9 cellular contexts compared by ENCODE assay signal in genomic region chr1:153659656-153660055, GRCh38. TPM values are rescaled to one million over a fixed set of nuclear protein-coding genes. Genes with fewer than 3 reads are reported as not detected.
DNase-seq lines count a peak whose midpoint lies in the region; ATAC-seq and TF ChIP-seq lines count a peak whose summit lies in the region.
"Had no signal": no experiment of that assay in that cellular context is flagged by ENCODE, and none has a peak within 500 bp of the region (broad histone marks: within the 10 kb centered on the region; RNA-seq: fewer than 3 reads in every experiment).

No MANE protein-coding gene starts in this region.

- no peak for DNase-seq in activated naive CD4-positive, alpha-beta T cell (lab: John Stamatoyannopoulos, UW)
- no peak for DNase-seq in adipocyte (ENCODE audit: low read depth)
- DNase-seq in right lobe of liver: no peak
- DNase-seq in upper lobe of right lung: peak; percentile 42
- DNase-seq in NCI-H2107 (lab: John Stamatoyannopoulos, UW): no peak
- DNase-seq in DMS 273 (lab: John Stamatoyannopoulos, UW; ENCODE audit: unreplicated experiment): no peak
- DNase-seq in NCI-H748 treated with DMSO at 0.1 percent for 48 hours (lab: John Stamatoyannopoulos, UW): no peak
- DNase-seq: activated CD4-positive, CD25-positive, alpha-beta regulatory T cell treated with anti-CD3 and anti-CD28 coated beads, Interleukin-2, amount 50 U/mL, for 72 hours had no signal

- peak overlapping the region; percentile 93 for H3K4me3 Mint-ChIP-seq in activated naive CD4-positive, alpha-beta T cell treated with anti-CD3 and anti-CD28 coated beads, Interleukin-2, amount 50 U/mL, for 24 hours

- H3K9me3 ChIP-seq in adipocyte (ENCODE audit: control insufficient read depth, low read length): no peaks in the 10 kb centered on the region
- no peaks in the 10 kb centered on the region for H3K9me3 ChIP-seq in right lobe of liver
- no peaks in the 10 kb centered on the region for H3K9me3 ChIP-seq in upper lobe of right lung

- H3K4me3 ChIP-seq in adipocyte (ENCODE audit: low read length) (peak overlapping the region; percentile 99), right lobe of liver (peak overlapping the region in 2 of 3 donors; percentile 71 to 77), upper lobe of right lung (peak overlapping the region; percentile 87)

- H3K4me1 ChIP-seq in adipocyte (ENCODE audit: control insufficient read depth, insufficient read depth, low read length): peaks cover 40% of the 10 kb centered on the region
- peaks cover 0 to 15% (median 1%) of the 10 kb centered on the region in 4 donors for H3K4me1 ChIP-seq in right lobe of liver
- peaks cover 8% of the 10 kb centered on the region for H3K4me1 ChIP-seq in upper lobe of right lung

- H3K27ac ChIP-seq in right lobe of liver (no peak overlapping the region), upper lobe of right lung (peak overlapping the region; percentile 94)

- no peaks in the 10 kb centered on the region for H3K9me3 Mint-ChIP-seq in activated naive CD4-positive, alpha-beta T cell treated with anti-CD3 and anti-CD28 coated beads, Interleukin-2, amount 50 U/mL, for 24 hours

- no peaks in the 10 kb centered on the region for H3K27me3 Mint-ChIP-seq in activated naive CD4-positive, alpha-beta T cell treated with anti-CD3 and anti-CD28 coated beads, Interleukin-2, amount 50 U/mL, for 24 hours

- TF ChIP-seq CTCF in right lobe of liver (IDR thresholded peaks at IDR 0.05) (no peak), upper lobe of right lung (IDR thresholded peaks at IDR 0.05) (no peak)

- intact Hi-C loops in right lobe of liver (cut with DNase I) (no loop called here), upper lobe of right lung (cut with DNase I) (no loop called here)

- H3K27me3 ChIP-seq in adipocyte (replicated peaks; ENCODE audit: control insufficient read depth, insufficient read depth, low read length) (no peaks in the 10 kb centered on the region), right lobe of liver (no peaks in the 10 kb centered on the region), upper lobe of right lung (no peaks in the 10 kb centered on the region)

- H3K27ac Mint-ChIP-seq in activated naive CD4-positive, alpha-beta T cell treated with anti-CD3 and anti-CD28 coated beads, Interleukin-2, amount 50 U/mL, for 24 hours: peak overlapping the region; percentile 35

- H3K9ac ChIP-seq in adipocyte (ENCODE audit: low read length): peak overlapping the region; percentile 95

- no peak for TF ChIP-seq POLR2A in right lobe of liver (IDR thresholded peaks at IDR 0.05)

- WGBS in right lobe of liver (ENCODE audit: insufficient coverage, low coverage, low lambda C conversion rate, missing lambda C conversion rate): 73% methylated on average over 8 of the region's 9 CpGs

- peaks cover 10% of the 10 kb centered on the region for H3K36me3 Mint-ChIP-seq in activated naive CD4-positive, alpha-beta T cell treated with anti-CD3 and anti-CD28 coated beads, Interleukin-2, amount 50 U/mL, for 24 hours

- H3K36me3 ChIP-seq in adipocyte (ENCODE audit: control insufficient read depth, insufficient read depth, low read length, severe bottlenecking) (peaks cover 41% of the 10 kb centered on the region), right lobe of liver (peaks cover 0 to 36% (median 23%) of the 10 kb centered on the region in 4 donors), upper lobe of right lung (peaks cover 44% of the 10 kb centered on the region)

- ATAC-seq in right lobe of liver (no peak), upper lobe of right lung (no peak)

- peaks cover 16% of the 10 kb centered on the region for H3K4me1 Mint-ChIP-seq in activated naive CD4-positive, alpha-beta T cell treated with anti-CD3 and anti-CD28 coated beads, Interleukin-2, amount 50 U/mL, for 24 hours

RNA-seq across cellular contexts. Expression of gene SNAPIN, which starts 1.2 kb away (rescaled TPM):
- total RNA-seq in right lobe of liver (10 to 100 TPM; 14.6 to 33.2 (median 18.0) TPM), upper lobe of right lung (32.7 TPM)

RNA-seq across cellular contexts. Expression of gene ILF2, which starts 11.1 kb away (rescaled TPM):
- 10 to 100 TPM; 30.2 to 55.9 (median 38.7) TPM for total RNA-seq in right lobe of liver
- total RNA-seq in upper lobe of right lung: 86.1 TPM

RNA-seq across cellular contexts. Expression of gene NPR1, which starts 18.8 kb away (rescaled TPM):
- total RNA-seq in right lobe of liver (10 to 100 TPM in 1 of 6 experiments, 1 to 10 TPM in 5; 5.0 to 14.4 (median 5.7) TPM), upper lobe of right lung (69.4 TPM)

RNA-seq across cellular contexts. Expression of gene CHTOP, which starts 25.8 kb away (rescaled TPM):
- total RNA-seq in right lobe of liver: 10 to 100 TPM; 21.9 to 29.7 (median 26.0) TPM
- 63.5 TPM for total RNA-seq in upper lobe of right lung

RNA-seq across cellular contexts. Expression of gene S100A1, which starts 31.4 kb away (rescaled TPM):
- total RNA-seq in right lobe of liver (1 to 10 TPM in 3 of 6 experiments, under 1 TPM in 3; 0.40 to 2.1 (median 1.0) TPM), upper lobe of right lung (not detected)
